12 cellular contexts compared by ENCODE assay signal in genomic region chr17:3207367-3207766, GRCh38. TPM values are rescaled to one million over a fixed set of nuclear protein-coding genes. Genes with fewer than 3 reads are reported as not detected.
"Had no signal": no experiment of that assay in that cellular context is flagged by ENCODE, and none has a peak within 500 bp of the region (broad histone marks: within the 10 kb centered on the region; RNA-seq: fewer than 3 reads in every experiment).

OR1A1 (plus strand) TSS chr17:3207667; CDS start chr17:3215621, 7,954 bp downstream.

- DNase-seq: GM23248, GOT3, H7, H9, HCEC 1CT, HFFc6 had no signal

- H3K9ac ChIP-seq: GM23248 had no signal

- H3K4me2 ChIP-seq: GM23338 had no signal

- H3K9me3 ChIP-seq: HAP-1 had no signal

- H3K4me1 ChIP-seq: HAP-1 had no signal

- H3K36me3 ChIP-seq: HAP-1 had no signal

- ATAC-seq: GM23338, HCT116 had no signal

- H3K4me3 ChIP-seq: GM23248, GM23338, HAP-1 had no signal

- FAIRE-seq: H1, H54 had no signal

- H2AFZ ChIP-seq: GM23248, GM23338 had no signal

- H3K27ac ChIP-seq: GM23248 had no signal

RNA-seq across cellular contexts. Expression of gene OR1A1, which starts in this region (rescaled TPM):
- total RNA-seq: GM23248, GM23338, H1, H4, H7, H9, HFFc6 had no signal
- polyA plus RNA-seq: GM23248, GM23338, H1 had no signal
